ENCODE assay signal across 10 cellular contexts in genomic region chr16:17211797-17212196, GRCh38.
A peak's percentile ranks its signal among the peaks of the same experiment; 100 is the strongest.
DNase-seq lines count a peak whose midpoint lies in the region; ATAC-seq and TF ChIP-seq lines count a peak whose summit lies in the region.
"Had no signal": no experiment of that assay in that cellular context is flagged by ENCODE, and none has a peak within 500 bp of the region (broad histone marks: within the 10 kb centered on the region; RNA-seq: fewer than 3 reads in every experiment).

No MANE protein-coding gene starts in this region.

- POLR2A ChIA-PET in SK-N-SH (lab: Yijun Ruan, JAX), result no interaction called here

- no peak overlapping the region for H3K9ac ChIP-seq in SK-N-SH

- no peaks in the 10 kb centered on the region for H3K27me3 Mint-ChIP-seq in chondrocyte (ENCODE audit: low read depth)
- H3K27me3 Mint-ChIP-seq: activated naive CD4-positive, alpha-beta T cell treated with anti-CD3 and anti-CD28 coated beads, Interleukin-2, amount 50 U/mL, for 24 hours had no signal

- peaks cover 27% of the 10 kb centered on the region for H3F3A ChIP-seq in SK-N-SH (replicated peaks; ENCODE audit: insufficient read depth)

- H4K20me1 ChIP-seq in SK-N-SH (ENCODE audit: insufficient read depth), result peaks cover 91% of the 10 kb centered on the region

- no peaks in the 10 kb centered on the region for H3K4me1 ChIP-seq in SK-N-SH (ENCODE audit: control insufficient read depth in 1 of 2, insufficient read depth in 2 of 2, low read depth in 1 of 2, low read length in 1 of 2)
- H3K4me1 ChIP-seq: tibial artery had no signal

- H3K27ac ChIP-seq in SK-N-SH (ENCODE audit: low read depth in 2 of 2, low read length in 1 of 2), result no peak overlapping the region
- H3K27ac ChIP-seq: tibial artery had no signal

- no peaks in the 10 kb centered on the region for H3K4me1 Mint-ChIP-seq in chondrocyte (ENCODE audit: low read depth)

- H3K9me2 ChIP-seq in SK-N-SH, result no peaks in the 10 kb centered on the region

- no peak overlapping the region for H3K4me3 Mint-ChIP-seq in chondrocyte (ENCODE audit: unreplicated experiment)
- H3K4me3 Mint-ChIP-seq: activated naive CD4-positive, alpha-beta T cell treated with anti-CD3 and anti-CD28 coated beads, Interleukin-2, amount 50 U/mL, for 24 hours had no signal

- peaks cover 0 to 38% of the 10 kb centered on the region in 2 experiments for H3K36me3 ChIP-seq in SK-N-SH (replicated peaks in 1 of 2; ENCODE audit: control insufficient read depth in 1 of 2, insufficient read depth in 2 of 2, low read length in 1 of 2)

- H3K27me3 ChIP-seq in SK-N-SH (ENCODE audit: insufficient read depth), result no peaks in the 10 kb centered on the region
- H3K27me3 ChIP-seq: tibial artery had no signal

- peaks cover 93% of the 10 kb centered on the region for H3K79me2 ChIP-seq in SK-N-SH (ENCODE audit: insufficient read depth)

- no peak overlapping the region for H2AFZ ChIP-seq in SK-N-SH (ENCODE audit: low read depth)

- H3K27ac Mint-ChIP-seq in chondrocyte (ENCODE audit: unreplicated experiment), result no peak overlapping the region
- H3K27ac Mint-ChIP-seq: activated naive CD4-positive, alpha-beta T cell treated with anti-CD3 and anti-CD28 coated beads, Interleukin-2, amount 50 U/mL, for 24 hours had no signal

- no peak for ATAC-seq in HG02870 (IDR thresholded peaks at IDR 0.05; ENCODE audit: unreplicated experiment)

- peak; percentile 34; the same call in 1 of the 2 replicates for TF ChIP-seq RAD21 in SK-N-SH (IDR thresholded peaks at IDR 0.05; ENCODE audit: low read length)

- peaks cover 2% of the 10 kb centered on the region for H3K9me3 Mint-ChIP-seq in chondrocyte (ENCODE audit: low read depth)
- H3K9me3 Mint-ChIP-seq: activated naive CD4-positive, alpha-beta T cell treated with anti-CD3 and anti-CD28 coated beads, Interleukin-2, amount 50 U/mL, for 24 hours had no signal

- H3K4me3 ChIP-seq in SK-N-SH (ENCODE audit: low read depth in 2 of 2, low read length in 1 of 2), result no peak overlapping the region; a peak in 1 of 4 replicates
- H3K4me3 ChIP-seq: tibial artery had no signal

- CTCF ChIA-PET in SK-N-SH (lab: Yijun Ruan, JAX), result interaction anchor here (1.6 kb wide), 1 partner anchor 17 kb away, joined by 3 read pairs; no protein-coding TSS in a partner anchor

- no peaks in the 10 kb centered on the region for H3K9me3 ChIP-seq in SK-N-SH

- no peak for TF ChIP-seq EP300 in SK-N-SH (IDR thresholded peaks at IDR 0.05; ENCODE audit: borderline replicate concordance in 1 of 2, low read depth in 1 of 2, low read length in 1 of 2)

- no peak overlapping the region for H3K4me2 ChIP-seq in SK-N-SH

- TF ChIP-seq CTCF in SK-N-SH (IDR thresholded peaks at IDR 0.05) (peak; percentile 37; the same call in 1 of the 2 replicates), chondrocyte (IDR thresholded peaks at IDR 0.05) (peak; percentile 54)

- DNase-seq in SHP77 (lab: John Stamatoyannopoulos, UW), result peak; percentile 31 to 34
- no peak for DNase-seq in SHP77 treated with DMSO at 0.1 percent for 48 hours (lab: John Stamatoyannopoulos, UW)
- peak; percentile 21 for DNase-seq in SK-N-SH
- DNase-seq in chondrocyte (ENCODE audit: low spot score), result no peak
- peak; percentile 2 for DNase-seq in stimulated activated CD8-positive, alpha-beta memory T cell treated with anti-CD3 and anti-CD28 coated beads, Interleukin-15, amount 100 ng/mL, for 1 hour (ENCODE audit: low read depth)
- no peak for DNase-seq in NCI-H1436 (lab: John Stamatoyannopoulos, UW)
- no peak for DNase-seq in NCI-H69 (lab: John Stamatoyannopoulos, UW)
- DNase-seq: tibial artery had no signal

- H3K36me3 Mint-ChIP-seq in chondrocyte (ENCODE audit: low read depth), result peaks cover 4% of the 10 kb centered on the region

- 93% methylated on average over 4 of the region's 4 CpGs for WGBS in SK-N-SH (ENCODE audit: low lambda C conversion rate)

TF ChIP-seq in SK-N-SH, 30 proteins besides CTCF, POLR2A, EP300 and RAD21:
- peak; percentile 10; the same call in 1 of the 2 replicates for TF ChIP-seq SMC3 (IDR thresholded peaks at IDR 0.05; ENCODE audit: low read depth, low read length)
- TF ChIP-seq POLR2AphosphoS5 (IDR thresholded peaks at IDR 0.05; ENCODE audit: low read depth, low read length), result no peak

Comparison
In these comparisons a context has a peak if more than half of its experiments do, and no peak if none do; other contexts are left out.
1. DNase-seq: peak in SHP77 (2 of 2), SK-N-SH (single experiment) and stimulated activated CD8-positive, alpha-beta memory T cell treated with anti-CD3 and anti-CD28 coated beads, Interleukin-15, amount 100 ng/mL, for 1 hour (single experiment); none in SHP77 treated with DMSO at 0.1 percent for 48 hours (single experiment), chondrocyte (single experiment), NCI-H1436 (single experiment) and NCI-H69 (single experiment).